Comparison of ENCODE assay signal across 8 cellular contexts in genomic region chr3:105867690-105868449, GRCh38. TPM values are rescaled to one million over a fixed set of nuclear protein-coding genes. Genes with fewer than 3 reads are reported as not detected.
DNase-seq lines count a peak whose midpoint lies in the region; ATAC-seq and TF ChIP-seq lines count a peak whose summit lies in the region.

No MANE protein-coding gene starts in this region.

- POLR2A ChIA-PET in activated naive CD8-positive, alpha-beta T cell treated with anti-CD3 and anti-CD28 coated beads, Interleukin-2, amount 10 ng/mL, durations not matched to agents 7 days and 5 days (lab: Charles Lee): interaction anchor here (0.5 to 3.9 kb wide), 22 partner anchors 9 to 438 kb away, joined by 3 to 19 read pairs (median 4); no protein-coding TSS in a partner anchor

- peaks cover 23 to 65% (median 44%) of the 10 kb centered on the region in 4 donors for H3K4me1 ChIP-seq in stomach

- H3K4me3 Mint-ChIP-seq in CD14-positive monocyte (peak overlapping the region; percentile 100), immature natural killer cell (peak overlapping the region; percentile 97 to 100 (median 98))
- peak overlapping the region; percentile 93 for H3K4me3 Mint-ChIP-seq in activated naive CD8-positive, alpha-beta T cell treated with anti-CD3 and anti-CD28 coated beads, Interleukin-2, amount 10 ng/mL, durations not matched to agents 7 days and 5 days

- no peaks in the 10 kb centered on the region for H3K27me3 Mint-ChIP-seq in CD14-positive monocyte (ENCODE audit: low read depth in 3 of 3)
- no peaks in the 10 kb centered on the region for H3K27me3 Mint-ChIP-seq in activated naive CD8-positive, alpha-beta T cell treated with anti-CD3 and anti-CD28 coated beads, Interleukin-2, amount 10 ng/mL, durations not matched to agents 7 days and 5 days
- H3K27me3 Mint-ChIP-seq in immature natural killer cell (ENCODE audit: low read depth in 3 of 3): peaks cover 4 to 14% (median 6%) of the 10 kb centered on the region in 3 donors

- H3K27ac ChIP-seq in stomach: peak overlapping the region; percentile 96 to 98 (median 97)

- no peak for ATAC-seq in activated naive CD8-positive, alpha-beta T cell treated with anti-CD3 and anti-CD28 coated beads, Interleukin-2, amount 10 ng/mL, durations not matched to agents 7 days and 5 days (ENCODE audit: low read depth)
- no peak for ATAC-seq in GM21381 (IDR thresholded peaks at IDR 0.05; ENCODE audit: unreplicated experiment)

- H3K36me3 Mint-ChIP-seq in CD14-positive monocyte: peaks cover 11 to 17% of the 10 kb centered on the region in 2 donors
- peaks cover 33% of the 10 kb centered on the region for H3K36me3 Mint-ChIP-seq in activated naive CD8-positive, alpha-beta T cell treated with anti-CD3 and anti-CD28 coated beads, Interleukin-2, amount 10 ng/mL, durations not matched to agents 7 days and 5 days
- peaks cover 9 to 17% (median 13%) of the 10 kb centered on the region in 3 donors for H3K36me3 Mint-ChIP-seq in immature natural killer cell

- H3K27ac Mint-ChIP-seq in CD14-positive monocyte: peak overlapping the region; percentile 80 to 99 (median 94)
- peak overlapping the region; percentile 98 for H3K27ac Mint-ChIP-seq in activated naive CD8-positive, alpha-beta T cell treated with anti-CD3 and anti-CD28 coated beads, Interleukin-2, amount 10 ng/mL, durations not matched to agents 7 days and 5 days
- H3K27ac Mint-ChIP-seq in immature natural killer cell: peak overlapping the region; percentile 89 to 100 (median 97)

- no peak for TF ChIP-seq POLR2A in stomach (IDR thresholded peaks at IDR 0.05)

- peaks cover 33% of the 10 kb centered on the region for H3K4me1 Mint-ChIP-seq in CD14-positive monocyte
- H3K4me1 Mint-ChIP-seq in activated naive CD8-positive, alpha-beta T cell treated with anti-CD3 and anti-CD28 coated beads, Interleukin-2, amount 10 ng/mL, durations not matched to agents 7 days and 5 days: peaks cover 31% of the 10 kb centered on the region
- H3K4me1 Mint-ChIP-seq in immature natural killer cell: peaks cover 19 to 54% of the 10 kb centered on the region in 2 donors

- H3K9me3 ChIP-seq in stomach: no peaks in the 10 kb centered on the region

- TF ChIP-seq EP300 in stomach (IDR thresholded peaks at IDR 0.05): no peak

- DNase-seq in CD14-positive monocyte (ENCODE audit: low spot score) (no peak), HT-29 (ENCODE audit: low spot score) (peak; percentile 61), immature natural killer cell (peak in 2 of 3 donors; percentile 24 to 27), stomach (no peak), NCI-H187 (lab: John Stamatoyannopoulos, UW) (no peak)
- DNase-seq in activated naive CD8-positive, alpha-beta T cell treated with anti-CD3 and anti-CD28 coated beads, Interleukin-2, amount 10 ng/mL, durations not matched to agents 7 days and 5 days: no peak
- no peak for DNase-seq in stimulated activated CD4-positive, alpha-beta T cell treated with anti-CD3 and anti-CD28 coated beads, Interleukin-12 subunit alpha, Interleukin-12 subunit beta, amount 100 ng/mL, for 4 hours

- H3K9me3 Mint-ChIP-seq in CD14-positive monocyte (no peaks in the 10 kb centered on the region), immature natural killer cell (no peaks in the 10 kb centered on the region)
- H3K9me3 Mint-ChIP-seq in activated naive CD8-positive, alpha-beta T cell treated with anti-CD3 and anti-CD28 coated beads, Interleukin-2, amount 10 ng/mL, durations not matched to agents 7 days and 5 days: no peaks in the 10 kb centered on the region

- H3K4me3 ChIP-seq in stomach: peak overlapping the region; percentile 70 to 92 (median 89)

- H3K27me3 ChIP-seq in stomach: no peaks in the 10 kb centered on the region

- H3K36me3 ChIP-seq in stomach: peaks cover 0 to 11% (median 6%) of the 10 kb centered on the region in 4 donors

- TF ChIP-seq CTCF in CD14-positive monocyte (IDR thresholded peaks at IDR 0.05) (no peak), stomach (IDR thresholded peaks at IDR 0.05) (no peak)

- whole genome bisulfite sequencing in stomach, 5 donors: 0 to 2% (median 1%) methylated on average over 18 to 19 of the region's 19 CpGs

- intact Hi-C loops in CD14-positive monocyte (cut with micrococcal nuclease): no loop called here
- intact Hi-C loops in stomach (cut with DNase I; ENCODE audit: low total_unique reads): no loop called here

RNA-seq across cellular contexts. Expression of gene CBLB, which starts 0.9 kb away (rescaled TPM):
- polyA plus RNA-seq in CD14-positive monocyte: 1 to 10 TPM; 1.6 to 3.6 TPM
- total RNA-seq in HT-29 (2014; rRNA removed; shearing (Covaris generic)): 3.8 and 8.3 TPM in 2 replicates
- total RNA-seq in activated naive CD8-positive, alpha-beta T cell treated with anti-CD3 and anti-CD28 coated beads, Interleukin-2, amount 10 ng/mL, durations not matched to agents 7 days and 5 days: 100 to 1,000 TPM; 146 to 157 TPM
- 10 to 100 TPM; 27.7 to 62.4 (median 31.5) TPM for polyA plus RNA-seq in immature natural killer cell
- 10 to 100 TPM; 26.4 to 94.4 (median 75.9) TPM for total RNA-seq in stomach
- polyA plus RNA-seq in stomach: 1 to 10 TPM; 6.9 to 8.9 (median 7.2) TPM

Comparison
In these comparisons a context has a peak if more than half of its experiments do, and no peak if none do; other contexts are left out.
1. DNase-seq: peak in HT-29 (single experiment) and immature natural killer cell (2 of 3); none in CD14-positive monocyte (single experiment), activated naive CD8-positive, alpha-beta T cell treated with anti-CD3 and anti-CD28 coated beads, Interleukin-2, amount 10 ng/mL, durations not matched to agents 7 days and 5 days (single experiment), stomach (single experiment), stimulated activated CD4-positive, alpha-beta T cell treated with anti-CD3 and anti-CD28 coated beads, Interleukin-12 subunit alpha, Interleukin-12 subunit beta, amount 100 ng/mL, for 4 hours (single experiment) and NCI-H187 (0 of 2).
2. Peak in every context shown above with its lines, with median percentiles within 50 percentile points of each other: H3K27ac Mint-ChIP-seq and H3K4me3 Mint-ChIP-seq.